Comparison of ENCODE assay signal across 1 cellular context in the genomic region with DNA sequence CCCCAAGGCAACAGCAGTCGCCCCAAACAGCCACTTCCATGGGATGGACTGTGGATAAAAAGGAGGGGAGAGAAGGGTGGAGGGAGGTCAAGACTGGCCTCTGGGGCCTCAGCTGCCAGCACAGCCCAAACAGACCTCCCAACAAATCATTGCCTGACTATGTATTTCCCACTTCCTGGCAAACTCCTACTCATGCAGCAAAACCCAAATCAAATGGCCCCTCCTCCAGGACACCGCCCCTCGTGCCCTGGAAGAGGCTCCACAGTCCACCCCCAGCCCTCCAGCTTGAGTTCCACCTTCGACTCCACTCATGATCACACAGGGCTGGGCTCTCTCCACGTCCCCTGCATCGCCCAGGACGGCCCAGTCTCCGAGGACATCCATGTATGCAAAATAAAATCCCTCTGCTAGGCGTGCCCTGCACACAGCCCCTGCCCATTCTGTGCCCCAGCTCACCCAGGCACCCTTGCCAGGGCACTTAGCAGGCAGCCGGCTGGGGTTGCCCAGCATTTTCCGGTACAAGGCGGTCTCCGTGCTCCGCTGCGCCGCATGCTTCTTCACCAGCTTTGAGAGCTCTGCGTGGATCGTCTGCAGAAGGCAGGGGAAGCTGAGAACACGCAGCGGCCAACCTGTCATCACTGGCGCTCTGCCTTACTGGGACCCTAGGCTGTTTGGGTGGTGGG.
TF ChIP-seq lines count a peak whose summit lies in the region.

No MANE protein-coding gene starts in this region.

TF ChIP-seq in K562, 482 proteins besides CTCF, POLR2A, EP300 and RAD21:
- TF ChIP-seq HNRNPK (IDR thresholded peaks at IDR 0.05; ENCODE audit: low read depth, low read length, poor library complexity, severe bottlenecking) (no peak), RBFOX2 (IDR thresholded peaks at IDR 0.05; ENCODE audit: low read depth, low read length) (peak; percentile 50)
